In the genomic region with DNA sequence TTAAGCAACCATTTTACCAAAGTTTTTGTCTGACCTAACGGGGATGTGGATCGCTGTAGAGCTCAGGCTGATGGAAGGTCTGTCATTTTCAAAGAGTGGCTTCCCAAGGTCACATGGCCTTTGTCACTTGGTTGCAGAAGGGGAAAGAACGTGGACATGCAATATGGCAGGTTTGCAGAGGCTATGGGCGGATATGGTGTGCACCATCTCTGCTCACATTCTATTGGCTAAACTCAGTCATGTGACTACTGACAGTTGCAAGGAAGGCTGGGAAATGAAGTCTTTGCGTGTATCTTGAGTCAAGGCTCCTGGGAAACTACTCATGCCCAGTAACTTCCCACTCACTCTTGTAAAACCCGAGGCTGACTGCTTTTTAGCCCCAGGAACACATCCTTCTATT, we compare ENCODE assay signal across 2 cellular contexts.
TF ChIP-seq lines count a peak whose summit lies in the region.

No MANE protein-coding gene starts in this region.

TF ChIP-seq in GM23338, 12 proteins besides CTCF, POLR2A, EP300 and RAD21 (continued from another document):
- TF ChIP-seq, protein P1, sequence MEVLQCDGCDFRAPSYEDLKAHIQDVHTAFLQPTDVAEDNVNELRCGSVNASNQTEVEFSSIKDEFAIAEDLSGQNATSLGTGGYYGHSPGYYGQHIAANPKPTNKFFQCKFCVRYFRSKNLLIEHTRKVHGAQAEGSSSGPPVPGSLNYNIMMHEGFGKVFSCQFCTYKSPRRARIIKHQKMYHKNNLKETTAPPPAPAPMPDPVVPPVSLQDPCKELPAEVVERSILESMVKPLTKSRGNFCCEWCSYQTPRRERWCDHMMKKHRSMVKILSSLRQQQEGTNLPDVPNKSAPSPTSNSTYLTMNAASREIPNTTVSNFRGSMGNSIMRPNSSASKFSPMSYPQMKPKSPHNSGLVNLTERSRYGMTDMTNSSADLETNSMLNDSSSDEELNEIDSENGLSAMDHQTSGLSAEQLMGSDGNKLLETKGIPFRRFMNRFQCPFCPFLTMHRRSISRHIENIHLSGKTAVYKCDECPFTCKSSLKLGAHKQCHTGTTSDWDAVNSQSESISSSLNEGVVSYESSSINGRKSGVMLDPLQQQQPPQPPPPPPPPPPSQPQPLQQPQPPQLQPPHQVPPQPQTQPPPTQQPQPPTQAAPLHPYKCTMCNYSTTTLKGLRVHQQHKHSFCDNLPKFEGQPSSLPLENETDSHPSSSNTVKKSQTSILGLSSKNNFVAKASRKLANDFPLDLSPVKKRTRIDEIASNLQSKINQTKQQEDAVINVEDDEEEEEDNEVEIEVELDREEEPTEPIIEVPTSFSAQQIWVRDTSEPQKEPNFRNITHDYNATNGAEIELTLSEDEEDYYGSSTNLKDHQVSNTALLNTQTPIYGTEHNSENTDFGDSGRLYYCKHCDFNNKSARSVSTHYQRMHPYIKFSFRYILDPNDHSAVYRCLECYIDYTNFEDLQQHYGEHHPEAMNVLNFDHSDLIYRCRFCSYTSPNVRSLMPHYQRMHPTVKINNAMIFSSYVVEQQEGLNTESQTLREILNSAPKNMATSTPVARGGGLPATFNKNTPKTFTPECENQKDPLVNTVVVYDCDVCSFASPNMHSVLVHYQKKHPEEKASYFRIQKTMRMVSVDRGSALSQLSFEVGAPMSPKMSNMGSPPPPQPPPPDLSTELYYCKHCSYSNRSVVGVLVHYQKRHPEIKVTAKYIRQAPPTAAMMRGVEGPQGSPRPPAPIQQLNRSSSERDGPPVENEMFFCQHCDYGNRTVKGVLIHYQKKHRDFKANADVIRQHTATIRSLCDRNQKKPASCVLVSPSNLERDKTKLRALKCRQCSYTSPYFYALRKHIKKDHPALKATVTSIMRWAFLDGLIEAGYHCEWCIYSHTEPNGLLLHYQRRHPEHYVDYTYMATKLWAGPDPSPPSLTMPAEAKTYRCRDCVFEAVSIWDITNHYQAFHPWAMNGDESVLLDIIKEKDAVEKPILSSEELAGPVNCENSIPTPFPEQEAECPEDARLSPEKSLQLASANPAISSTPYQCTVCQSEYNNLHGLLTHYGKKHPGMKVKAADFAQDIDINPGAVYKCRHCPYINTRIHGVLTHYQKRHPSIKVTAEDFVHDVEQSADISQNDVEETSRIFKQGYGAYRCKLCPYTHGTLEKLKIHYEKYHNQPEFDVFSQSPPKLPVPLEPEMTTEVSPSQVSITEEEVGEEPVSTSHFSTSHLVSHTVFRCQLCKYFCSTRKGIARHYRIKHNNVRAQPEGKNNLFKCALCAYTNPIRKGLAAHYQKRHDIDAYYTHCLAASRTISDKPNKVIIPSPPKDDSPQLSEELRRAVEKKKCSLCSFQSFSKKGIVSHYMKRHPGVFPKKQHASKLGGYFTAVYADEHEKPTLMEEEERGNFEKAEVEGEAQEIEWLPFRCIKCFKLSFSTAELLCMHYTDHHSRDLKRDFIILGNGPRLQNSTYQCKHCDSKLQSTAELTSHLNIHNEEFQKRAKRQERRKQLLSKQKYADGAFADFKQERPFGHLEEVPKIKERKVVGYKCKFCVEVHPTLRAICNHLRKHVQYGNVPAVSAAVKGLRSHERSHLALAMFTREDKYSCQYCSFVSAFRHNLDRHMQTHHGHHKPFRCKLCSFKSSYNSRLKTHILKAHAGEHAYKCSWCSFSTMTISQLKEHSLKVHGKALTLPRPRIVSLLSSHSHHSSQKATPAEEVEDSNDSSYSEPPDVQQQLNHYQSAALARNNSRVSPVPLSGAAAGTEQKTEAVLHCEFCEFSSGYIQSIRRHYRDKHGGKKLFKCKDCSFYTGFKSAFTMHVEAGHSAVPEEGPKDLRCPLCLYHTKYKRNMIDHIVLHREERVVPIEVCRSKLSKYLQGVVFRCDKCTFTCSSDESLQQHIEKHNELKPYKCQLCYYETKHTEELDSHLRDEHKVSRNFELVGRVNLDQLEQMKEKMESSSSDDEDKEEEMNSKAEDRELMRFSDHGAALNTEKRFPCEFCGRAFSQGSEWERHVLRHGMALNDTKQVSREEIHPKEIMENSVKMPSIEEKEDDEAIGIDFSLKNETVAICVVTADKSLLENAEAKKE (CRISPR knock-in tag; IDR thresholded peaks at IDR 0.05), result no peak
- TF ChIP-seq EZH2 (IDR thresholded peaks at IDR 0.05; ENCODE audit: low read depth, unreplicated experiment) (no peak), NANOG (IDR thresholded peaks at IDR 0.05; ENCODE audit: borderline replicate concordance) (no peak), ZNF331 (CRISPR knock-in tag; IDR thresholded peaks at IDR 0.05; ENCODE audit: low read depth) (no peak), EZH2phosphoT487 (IDR thresholded peaks at IDR 0.05; ENCODE audit: unreplicated experiment) (no peak), STAT1 (IDR thresholded peaks at IDR 0.05; ENCODE audit: unreplicated experiment) (no peak), JUNB (IDR thresholded peaks at IDR 0.05; ENCODE audit: unreplicated experiment) (no peak), ZNF114 (CRISPR knock-in tag; IDR thresholded peaks at IDR 0.05) (no peak), POLR2AphosphoS5 (IDR thresholded peaks at IDR 0.05; ENCODE audit: low read depth) (no peak)
- TF ChIP-seq, protein P2, sequence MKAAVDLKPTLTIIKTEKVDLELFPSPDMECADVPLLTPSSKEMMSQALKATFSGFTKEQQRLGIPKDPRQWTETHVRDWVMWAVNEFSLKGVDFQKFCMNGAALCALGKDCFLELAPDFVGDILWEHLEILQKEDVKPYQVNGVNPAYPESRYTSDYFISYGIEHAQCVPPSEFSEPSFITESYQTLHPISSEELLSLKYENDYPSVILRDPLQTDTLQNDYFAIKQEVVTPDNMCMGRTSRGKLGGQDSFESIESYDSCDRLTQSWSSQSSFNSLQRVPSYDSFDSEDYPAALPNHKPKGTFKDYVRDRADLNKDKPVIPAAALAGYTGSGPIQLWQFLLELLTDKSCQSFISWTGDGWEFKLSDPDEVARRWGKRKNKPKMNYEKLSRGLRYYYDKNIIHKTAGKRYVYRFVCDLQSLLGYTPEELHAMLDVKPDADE (IDR thresholded peaks at IDR 0.05), result no peak
TF ChIP-seq in GM23338: peak in this region for 0.

TF ChIP-seq in WTC11, 78 proteins besides CTCF, POLR2A, EP300 and RAD21 (continued from another document):
- TF ChIP-seq CBFB (CRISPR knock-in tag; IDR thresholded peaks at IDR 0.05; ENCODE audit: low read depth), result no peak
- TF ChIP-seq ZNF416 (CRISPR knock-in tag; IDR thresholded peaks at IDR 0.05), result no peak
- no peak for TF ChIP-seq CREB1 (CRISPR knock-in tag; IDR thresholded peaks at IDR 0.05)
- TF ChIP-seq, protein P3, sequence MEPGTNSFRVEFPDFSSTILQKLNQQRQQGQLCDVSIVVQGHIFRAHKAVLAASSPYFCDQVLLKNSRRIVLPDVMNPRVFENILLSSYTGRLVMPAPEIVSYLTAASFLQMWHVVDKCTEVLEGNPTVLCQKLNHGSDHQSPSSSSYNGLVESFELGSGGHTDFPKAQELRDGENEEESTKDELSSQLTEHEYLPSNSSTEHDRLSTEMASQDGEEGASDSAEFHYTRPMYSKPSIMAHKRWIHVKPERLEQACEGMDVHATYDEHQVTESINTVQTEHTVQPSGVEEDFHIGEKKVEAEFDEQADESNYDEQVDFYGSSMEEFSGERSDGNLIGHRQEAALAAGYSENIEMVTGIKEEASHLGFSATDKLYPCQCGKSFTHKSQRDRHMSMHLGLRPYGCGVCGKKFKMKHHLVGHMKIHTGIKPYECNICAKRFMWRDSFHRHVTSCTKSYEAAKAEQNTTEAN (CRISPR knock-in tag; IDR thresholded peaks at IDR 0.05), result no peak
- no peak for TF ChIP-seq OVOL2 (CRISPR knock-in tag; IDR thresholded peaks at IDR 0.05; ENCODE audit: borderline replicate concordance)
- TF ChIP-seq, protein P4, sequence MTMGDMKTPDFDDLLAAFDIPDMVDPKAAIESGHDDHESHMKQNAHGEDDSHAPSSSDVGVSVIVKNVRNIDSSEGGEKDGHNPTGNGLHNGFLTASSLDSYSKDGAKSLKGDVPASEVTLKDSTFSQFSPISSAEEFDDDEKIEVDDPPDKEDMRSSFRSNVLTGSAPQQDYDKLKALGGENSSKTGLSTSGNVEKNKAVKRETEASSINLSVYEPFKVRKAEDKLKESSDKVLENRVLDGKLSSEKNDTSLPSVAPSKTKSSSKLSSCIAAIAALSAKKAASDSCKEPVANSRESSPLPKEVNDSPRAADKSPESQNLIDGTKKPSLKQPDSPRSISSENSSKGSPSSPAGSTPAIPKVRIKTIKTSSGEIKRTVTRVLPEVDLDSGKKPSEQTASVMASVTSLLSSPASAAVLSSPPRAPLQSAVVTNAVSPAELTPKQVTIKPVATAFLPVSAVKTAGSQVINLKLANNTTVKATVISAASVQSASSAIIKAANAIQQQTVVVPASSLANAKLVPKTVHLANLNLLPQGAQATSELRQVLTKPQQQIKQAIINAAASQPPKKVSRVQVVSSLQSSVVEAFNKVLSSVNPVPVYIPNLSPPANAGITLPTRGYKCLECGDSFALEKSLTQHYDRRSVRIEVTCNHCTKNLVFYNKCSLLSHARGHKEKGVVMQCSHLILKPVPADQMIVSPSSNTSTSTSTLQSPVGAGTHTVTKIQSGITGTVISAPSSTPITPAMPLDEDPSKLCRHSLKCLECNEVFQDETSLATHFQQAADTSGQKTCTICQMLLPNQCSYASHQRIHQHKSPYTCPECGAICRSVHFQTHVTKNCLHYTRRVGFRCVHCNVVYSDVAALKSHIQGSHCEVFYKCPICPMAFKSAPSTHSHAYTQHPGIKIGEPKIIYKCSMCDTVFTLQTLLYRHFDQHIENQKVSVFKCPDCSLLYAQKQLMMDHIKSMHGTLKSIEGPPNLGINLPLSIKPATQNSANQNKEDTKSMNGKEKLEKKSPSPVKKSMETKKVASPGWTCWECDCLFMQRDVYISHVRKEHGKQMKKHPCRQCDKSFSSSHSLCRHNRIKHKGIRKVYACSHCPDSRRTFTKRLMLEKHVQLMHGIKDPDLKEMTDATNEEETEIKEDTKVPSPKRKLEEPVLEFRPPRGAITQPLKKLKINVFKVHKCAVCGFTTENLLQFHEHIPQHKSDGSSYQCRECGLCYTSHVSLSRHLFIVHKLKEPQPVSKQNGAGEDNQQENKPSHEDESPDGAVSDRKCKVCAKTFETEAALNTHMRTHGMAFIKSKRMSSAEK (CRISPR knock-in tag; IDR thresholded peaks at IDR 0.05; ENCODE audit: borderline replicate concordance), result no peak
- no peak for TF ChIP-seq FOXP1 (CRISPR knock-in tag; IDR thresholded peaks at IDR 0.05; ENCODE audit: borderline replicate concordance)
- no peak for TF ChIP-seq RORB (CRISPR knock-in tag; IDR thresholded peaks at IDR 0.05)
- TF ChIP-seq, protein P5, sequence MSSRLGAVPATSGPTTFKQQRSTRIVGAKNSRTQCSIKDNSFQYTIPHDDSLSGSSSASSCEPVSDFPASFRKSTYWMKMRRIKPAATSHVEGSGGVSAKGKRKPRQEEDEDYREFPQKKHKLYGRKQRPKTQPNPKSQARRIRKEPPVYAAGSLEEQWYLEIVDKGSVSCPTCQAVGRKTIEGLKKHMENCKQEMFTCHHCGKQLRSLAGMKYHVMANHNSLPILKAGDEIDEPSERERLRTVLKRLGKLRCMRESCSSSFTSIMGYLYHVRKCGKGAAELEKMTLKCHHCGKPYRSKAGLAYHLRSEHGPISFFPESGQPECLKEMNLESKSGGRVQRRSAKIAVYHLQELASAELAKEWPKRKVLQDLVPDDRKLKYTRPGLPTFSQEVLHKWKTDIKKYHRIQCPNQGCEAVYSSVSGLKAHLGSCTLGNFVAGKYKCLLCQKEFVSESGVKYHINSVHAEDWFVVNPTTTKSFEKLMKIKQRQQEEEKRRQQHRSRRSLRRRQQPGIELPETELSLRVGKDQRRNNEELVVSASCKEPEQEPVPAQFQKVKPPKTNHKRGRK (CRISPR knock-in tag; IDR thresholded peaks at IDR 0.05; ENCODE audit: borderline replicate concordance), result no peak
- TF ChIP-seq, protein P6, sequence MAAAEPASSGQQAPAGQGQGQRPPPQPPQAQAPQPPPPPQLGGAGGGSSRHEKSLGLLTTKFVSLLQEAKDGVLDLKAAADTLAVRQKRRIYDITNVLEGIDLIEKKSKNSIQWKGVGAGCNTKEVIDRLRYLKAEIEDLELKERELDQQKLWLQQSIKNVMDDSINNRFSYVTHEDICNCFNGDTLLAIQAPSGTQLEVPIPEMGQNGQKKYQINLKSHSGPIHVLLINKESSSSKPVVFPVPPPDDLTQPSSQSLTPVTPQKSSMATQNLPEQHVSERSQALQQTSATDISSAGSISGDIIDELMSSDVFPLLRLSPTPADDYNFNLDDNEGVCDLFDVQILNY (CRISPR knock-in tag; IDR thresholded peaks at IDR 0.05), result no peak
TF ChIP-seq in WTC11: peak in this region for 3.
